8 cellular contexts compared by ENCODE assay signal in genomic region chr4:139761461-139761860, GRCh38.
DNase-seq lines count a peak whose midpoint lies in the region; ATAC-seq and TF ChIP-seq lines count a peak whose summit lies in the region.

No MANE protein-coding gene starts in this region.

- no peak for DNase-seq in activated B cell treated with CpG ODN at 0.5 μM for 24 hours
- DNase-seq in osteoblast (ENCODE audit: insufficient read length, low spot score, missing footprints): no peak
- DNase-seq in activated CD4-positive, alpha-beta T cell treated with anti-CD3 and anti-CD28 coated beads for 1 hour: no peak
- DNase-seq in lower leg skin (ENCODE audit: low spot score in 2 of 2): no peak
- no peak for DNase-seq in NCI-H345 treated with DMSO at 0.1 percent for 48 hours (lab: John Stamatoyannopoulos, UW; ENCODE audit: unreplicated experiment)
- DNase-seq in activated T-cell treated with anti-CD3 and anti-CD28 coated beads for 4 hours: no peak

- H3K79me2 ChIP-seq in osteoblast (ENCODE audit: insufficient read depth, low read length): no peaks in the 10 kb centered on the region

- no peaks in the 10 kb centered on the region for H3K9me3 ChIP-seq in osteoblast (ENCODE audit: low read depth, low read length)

- H4K20me1 ChIP-seq in osteoblast (ENCODE audit: insufficient read depth, low read length): no peaks in the 10 kb centered on the region

- H3K4me2 ChIP-seq in osteoblast (ENCODE audit: insufficient read depth, low read length): no peak overlapping the region

- intact Hi-C loops in activated B cell treated with CpG ODN at 0.5 μM for 24 hours (cut with micrococcal nuclease): no loop called here
- intact Hi-C loops in lower leg skin (cut with DNase I; ENCODE audit: low total_unique reads): no loop called here

- no peak overlapping the region for H3K4me3 ChIP-seq in osteoblast (ENCODE audit: insufficient read depth, low read length)
- H3K4me3 ChIP-seq in lower leg skin (ENCODE audit: low read depth, poor library complexity, severe bottlenecking): no peak overlapping the region

- ATAC-seq in GM18498 (IDR thresholded peaks at IDR 0.05; ENCODE audit: unreplicated experiment) (peak; percentile 70), HG03460 (IDR thresholded peaks at IDR 0.05; ENCODE audit: unreplicated experiment) (peak; percentile 71), activated B cell treated with CpG ODN at 0.5 μM for 24 hours (ENCODE audit: low read depth) (peak; percentile 82)

- H3K27me3 Mint-ChIP-seq in activated B cell treated with CpG ODN at 0.5 μM for 24 hours: peaks cover 1% of the 10 kb centered on the region

- H3K27me3 ChIP-seq in osteoblast (ENCODE audit: insufficient read depth, low read length): peaks cover 25% of the 10 kb centered on the region

- no peaks in the 10 kb centered on the region for H3K36me3 ChIP-seq in osteoblast (ENCODE audit: insufficient read depth, low read length)

- H3K27ac ChIP-seq in osteoblast (ENCODE audit: low read depth, low read length): no peak overlapping the region

- no peak for TF ChIP-seq CTCF in activated B cell treated with CpG ODN at 0.5 μM for 24 hours (IDR thresholded peaks at IDR 0.05)
- peak; percentile 38 for TF ChIP-seq CTCF in osteoblast (IDR thresholded peaks at IDR 0.05; ENCODE audit: extremely low read depth, low read depth, low read length)
- TF ChIP-seq CTCF in lower leg skin (IDR thresholded peaks at IDR 0.05): no peak

- CTCF ChIA-PET in activated B cell treated with CpG ODN at 0.5 μM for 24 hours (lab: Charles Lee): interaction anchor here (0.7 to 0.8 kb wide), 2 partner anchors 492 to 599 kb away, joined by 3 read pairs; no protein-coding TSS in a partner anchor

- H3K4me1 ChIP-seq in osteoblast (ENCODE audit: insufficient read depth, low read length): no peaks in the 10 kb centered on the region

- TF ChIP-seq POLR2A in lower leg skin (IDR thresholded peaks at IDR 0.05): no peak

- no peaks in the 10 kb centered on the region for H3K9me3 Mint-ChIP-seq in activated B cell treated with CpG ODN at 0.5 μM for 24 hours

- POLR2A ChIA-PET in activated B cell treated with CpG ODN at 0.5 μM for 24 hours (lab: Charles Lee): no interaction called here

- peaks cover 29% of the 10 kb centered on the region for H3K4me1 Mint-ChIP-seq in activated B cell treated with CpG ODN at 0.5 μM for 24 hours

- no peaks in the 10 kb centered on the region for H3K36me3 Mint-ChIP-seq in activated B cell treated with CpG ODN at 0.5 μM for 24 hours (ENCODE audit: low read depth)

- no peak overlapping the region for H3K4me3 Mint-ChIP-seq in activated B cell treated with CpG ODN at 0.5 μM for 24 hours

- 54 to 70% methylated on average over 4 of the region's 4 CpGs for WGBS in lower leg skin, 2 donors

- no peak overlapping the region for H2AFZ ChIP-seq in osteoblast (ENCODE audit: low read length)

- no peak overlapping the region for H3K27ac Mint-ChIP-seq in activated B cell treated with CpG ODN at 0.5 μM for 24 hours
